In genomic region chr20:8662433-8662954, GRCh38 we compare ENCODE assay signal across 31 cellular contexts.
DNase-seq lines count a peak whose midpoint lies in the region; ATAC-seq and TF ChIP-seq lines count a peak whose summit lies in the region.
"Had no signal": no experiment of that assay in that cellular context is flagged by ENCODE, and none has a peak within 500 bp of the region (broad histone marks: within the 10 kb centered on the region; RNA-seq: fewer than 3 reads in every experiment).

No MANE protein-coding gene starts in this region.

- H3K27me3 ChIP-seq in DND-41 (ENCODE audit: insufficient read depth, low read length, poor library complexity), result no peaks in the 10 kb centered on the region
- H3K27me3 ChIP-seq: dorsolateral prefrontal cortex, neutrophil, spleen had no signal

- H3K4me3 Mint-ChIP-seq in WTC11, result no peak overlapping the region
- H3K4me3 Mint-ChIP-seq: activated naive CD4-positive, alpha-beta T cell treated with anti-CD3 and anti-CD28 coated beads for 36 hours; activated T-cell treated with anti-CD3 and anti-CD28 coated beads, Interleukin-2, amount 50 U/mL, for 72 hours; B cell; brain; CD8-positive, alpha-beta T cell; H9; naive B cell; stimulated activated naive CD8-positive, alpha-beta T cell treated with anti-CD3 and anti-CD28 coated beads, Interleukin-15, Interleukin-2, amounts not matched to agents 100 ng/mL and 50 ng/mL, for 24 hours; T-helper 1 cell treated with Interleukin-12 subunit alpha and Interleukin-12 subunit beta and Interleukin-4 antibody, amounts not matched to agents 30 μg/mL and 1 μg/mL, for 36 hours had no signal

- H3K4me1 ChIP-seq in DND-41 (ENCODE audit: insufficient read depth, low read length), result no peaks in the 10 kb centered on the region
- H3K4me1 ChIP-seq: spleen had no signal

- H3K9me3 Mint-ChIP-seq in WTC11, result no peaks in the 10 kb centered on the region
- H3K9me3 Mint-ChIP-seq: activated naive CD4-positive, alpha-beta T cell treated with anti-CD3 and anti-CD28 coated beads for 36 hours; activated T-cell treated with anti-CD3 and anti-CD28 coated beads, Interleukin-2, amount 50 U/mL, for 72 hours; brain; CD8-positive, alpha-beta T cell; H9; naive B cell; stimulated activated naive CD8-positive, alpha-beta T cell treated with anti-CD3 and anti-CD28 coated beads, Interleukin-15, Interleukin-2, amounts not matched to agents 100 ng/mL and 50 ng/mL, for 24 hours; T-helper 1 cell treated with Interleukin-12 subunit alpha and Interleukin-12 subunit beta and Interleukin-4 antibody, amounts not matched to agents 30 μg/mL and 1 μg/mL, for 36 hours had no signal

- no peaks in the 10 kb centered on the region for H3K79me2 ChIP-seq in DND-41 (ENCODE audit: insufficient read depth, low read length)

- 0 out of 2 replicates have a peak, but pooled peaks cover under 1% of the 10 kb centered on the region for H4K20me1 ChIP-seq in DND-41 (ENCODE audit: insufficient read depth, low read length)

- peaks cover 12% of the 10 kb centered on the region; the same call in 1 of the 2 replicates for H3K36me3 ChIP-seq in DND-41 (ENCODE audit: insufficient read depth, low read length)
- H3K36me3 ChIP-seq: neutrophil, spleen, thoracic aorta had no signal

- H3K4me1 Mint-ChIP-seq in WTC11, result no peaks in the 10 kb centered on the region
- H3K4me1 Mint-ChIP-seq: B cell, brain, H9, naive B cell had no signal

- H3K9ac ChIP-seq in DND-41 (ENCODE audit: low read depth, low read length), result no peak overlapping the region
- H3K9ac ChIP-seq: SK-N-SH had no signal

- TF ChIP-seq CTCF in DND-41 (IDR thresholded peaks at IDR 0.05; ENCODE audit: borderline replicate concordance, extremely low read depth, low read length, poor library complexity, severe bottlenecking) (no peak), WTC11 (IDR thresholded peaks at IDR 0.05) (no peak)

- peak; percentile 56; the same call in 2 of the 3 replicates for ATAC-seq in DND-41 (ENCODE audit: insufficient read depth, low read depth)
- ATAC-seq in WTC11, result peak; percentile 36; the same call in 1 of the 2 replicates
- no peak for ATAC-seq in GM21786 (IDR thresholded peaks at IDR 0.05; ENCODE audit: unreplicated experiment)
- ATAC-seq: CD8-positive, alpha-beta T cell; GM12878; right cardiac atrium had no signal

- no peaks in the 10 kb centered on the region for H3K27me3 Mint-ChIP-seq in WTC11 (ENCODE audit: low read depth)
- H3K27me3 Mint-ChIP-seq: B cell; brain; naive B cell; stimulated activated naive CD8-positive, alpha-beta T cell treated with anti-CD3 and anti-CD28 coated beads, Interleukin-15, Interleukin-2, amounts not matched to agents 100 ng/mL and 50 ng/mL, for 24 hours had no signal

- no peak overlapping the region for H2AFZ ChIP-seq in DND-41 (ENCODE audit: low read depth, low read length)

- H3K4me3 ChIP-seq in DND-41 (ENCODE audit: low read depth in 1 of 2, low read length in 2 of 2), result no peak overlapping the region
- H3K4me3 ChIP-seq: dorsolateral prefrontal cortex, GM12878, spleen, thoracic aorta had no signal

- CTCF ChIA-PET in WTC11 (lab: Charles Lee), result no interaction called here

- no peaks in the 10 kb centered on the region for H3K36me3 Mint-ChIP-seq in WTC11
- H3K36me3 Mint-ChIP-seq: CD8-positive, alpha-beta T cell; naive B cell had no signal

- DNase-seq in NCI-H748 (lab: John Stamatoyannopoulos, UW; ENCODE audit: unreplicated experiment) (peak; percentile 52), NCI-H748 treated with DMSO at 0.1 percent for 48 hours (lab: John Stamatoyannopoulos, UW) (no peak), DND-41 (no peak), NCI-H69 (lab: John Stamatoyannopoulos, UW) (peak; percentile 62), WTC11 (ENCODE audit: low spot score) (no peak), NCI-H1436 (lab: John Stamatoyannopoulos, UW) (no peak)
- DNase-seq: ACHN; activated naive CD4-positive, alpha-beta T cell treated with anti-CD3 and anti-CD28 coated beads for 36 hours; activated T-cell treated with anti-CD3 and anti-CD28 coated beads, Interleukin-2, amount 50 U/mL, for 72 hours; amniotic stem cell; CD8-positive, alpha-beta T cell; dorsolateral prefrontal cortex; H9; naive B cell; NCI-H1417 treated with DMSO at 0.1 percent for 48 hours; NCI-H2107; NCI-H510A treated with DMSO at 0.1 percent for 48 hours; posterior cingulate gyrus; right cardiac atrium; SK-N-SH; spleen; stimulated activated CD4-positive, alpha-beta T cell treated with anti-CD3 and anti-CD28 coated beads, Interleukin-2, amount 100 ng/mL, for 24 hours had no signal

- POLR2A ChIA-PET in WTC11 (lab: Charles Lee), result no interaction called here

- H3K27ac ChIP-seq in DND-41 (ENCODE audit: low read length), result no peak overlapping the region
- H3K27ac ChIP-seq: dorsolateral prefrontal cortex, neutrophil, RWPE1, spleen, thoracic aorta had no signal

- H3K9me3 ChIP-seq in DND-41 (ENCODE audit: insufficient read depth, low read length, severe bottlenecking), result no peaks in the 10 kb centered on the region
- H3K9me3 ChIP-seq: neutrophil, SK-N-SH, spleen, thoracic aorta had no signal

- no peak overlapping the region for H3K27ac Mint-ChIP-seq in WTC11
- H3K27ac Mint-ChIP-seq: activated naive CD4-positive, alpha-beta T cell treated with anti-CD3 and anti-CD28 coated beads for 36 hours; activated T-cell treated with anti-CD3 and anti-CD28 coated beads, Interleukin-2, amount 50 U/mL, for 72 hours; B cell; brain; CD8-positive, alpha-beta T cell; H9; naive B cell; stimulated activated naive CD8-positive, alpha-beta T cell treated with anti-CD3 and anti-CD28 coated beads, Interleukin-15, Interleukin-2, amounts not matched to agents 100 ng/mL and 50 ng/mL, for 24 hours; T-helper 1 cell treated with Interleukin-12 subunit alpha and Interleukin-12 subunit beta and Interleukin-4 antibody, amounts not matched to agents 30 μg/mL and 1 μg/mL, for 36 hours had no signal

- no peak overlapping the region for H3K4me2 ChIP-seq in DND-41 (ENCODE audit: insufficient read depth, low read length)
- H3K4me2 ChIP-seq: SK-N-SH had no signal

TF ChIP-seq in WTC11, 78 proteins besides CTCF, POLR2A, EP300 and RAD21:
- TF ChIP-seq HMGA2 (CRISPR knock-in tag; IDR thresholded peaks at IDR 0.05) (peak; percentile 93; the same call in 1 of the 2 replicates), NFYB (CRISPR knock-in tag; conservative IDR thresholded peaks at IDR 0.05; ENCODE audit: low read depth) (no peak)

Comparison
In these comparisons a context has a peak if more than half of its experiments do, and no peak if none do; other contexts are left out.
1. DNase-seq: peak in NCI-H748 (single experiment) and NCI-H69 (single experiment); none in NCI-H748 treated with DMSO at 0.1 percent for 48 hours (single experiment), DND-41 (single experiment), WTC11 (single experiment) and NCI-H1436 (single experiment).